In genomic region chr17:27607692-27608091, GRCh38 we compare ENCODE assay signal across 2 cellular contexts.
TF ChIP-seq lines count a peak whose summit lies in the region.

No MANE protein-coding gene starts in this region.

TF ChIP-seq in GM23338, 12 proteins besides CTCF, POLR2A, EP300 and RAD21:
- no peak for TF ChIP-seq ETS1 (IDR thresholded peaks at IDR 0.05)
- TF ChIP-seq ZNF331 (CRISPR knock-in tag; IDR thresholded peaks at IDR 0.05; ENCODE audit: low read depth), result no peak
- no peak for TF ChIP-seq ZNF462 (CRISPR knock-in tag; IDR thresholded peaks at IDR 0.05)
- TF ChIP-seq STAT1 (IDR thresholded peaks at IDR 0.05; ENCODE audit: unreplicated experiment), result no peak
- TF ChIP-seq ZNF114 (CRISPR knock-in tag; IDR thresholded peaks at IDR 0.05), result no peak
- TF ChIP-seq NANOG (IDR thresholded peaks at IDR 0.05; ENCODE audit: borderline replicate concordance), result no peak
- TF ChIP-seq CREB1 (CRISPR knock-in tag; IDR thresholded peaks at IDR 0.05; ENCODE audit: low read depth), result no peak
- TF ChIP-seq JUNB (IDR thresholded peaks at IDR 0.05; ENCODE audit: unreplicated experiment), result no peak
- TF ChIP-seq POLR2AphosphoS5 (IDR thresholded peaks at IDR 0.05; ENCODE audit: low read depth), result no peak
- TF ChIP-seq EZH2 (IDR thresholded peaks at IDR 0.05; ENCODE audit: low read depth, unreplicated experiment), result no peak
- TF ChIP-seq REST (IDR thresholded peaks at IDR 0.05; ENCODE audit: unreplicated experiment), result no peak
- no peak for TF ChIP-seq EZH2phosphoT487 (IDR thresholded peaks at IDR 0.05; ENCODE audit: unreplicated experiment)

TF ChIP-seq in K562, 482 proteins besides CTCF, POLR2A, EP300 and RAD21:
- no peak for TF ChIP-seq KDM5B (IDR thresholded peaks at IDR 0.05; ENCODE audit: insufficient replicate concordance, low read depth, low read length)
- TF ChIP-seq CBX8 (IDR thresholded peaks at IDR 0.05; ENCODE audit: borderline replicate concordance, extremely low read depth, low read depth, low read length, poor library complexity, severe bottlenecking), result no peak
- TF ChIP-seq ZBED1 (IDR thresholded peaks at IDR 0.05), result no peak
- TF ChIP-seq ZNF609 (CRISPR knock-in tag; IDR thresholded peaks at IDR 0.05; ENCODE audit: borderline replicate concordance), result no peak
- no peak for TF ChIP-seq ZFPM2 (CRISPR knock-in tag; IDR thresholded peaks at IDR 0.05)
- TF ChIP-seq ZBTB40 (IDR thresholded peaks at IDR 0.05), result no peak
- TF ChIP-seq ZBTB40 (CRISPR knock-in tag; IDR thresholded peaks at IDR 0.05), result no peak
- no peak for TF ChIP-seq ARHGAP35 (IDR thresholded peaks at IDR 0.05; ENCODE audit: partially characterized antibody)
- no peak for TF ChIP-seq ZNF224 (CRISPR knock-in tag; IDR thresholded peaks at IDR 0.05)
- TF ChIP-seq SMARCC2 (IDR thresholded peaks at IDR 0.05; ENCODE audit: low read depth), result no peak
- TF ChIP-seq ZNF41 (CRISPR knock-in tag; conservative IDR thresholded peaks at IDR 0.05), result no peak
- TF ChIP-seq POLR2G (IDR thresholded peaks at IDR 0.05; ENCODE audit: low read depth, low read length), result peak; percentile 69
- TF ChIP-seq NCOR1 (IDR thresholded peaks at IDR 0.05), result no peak
- TF ChIP-seq CHD1 (IDR thresholded peaks at IDR 0.05; ENCODE audit: low read length), result no peak
- peak; percentile 84 for TF ChIP-seq RBM22 (IDR thresholded peaks at IDR 0.05; ENCODE audit: low read depth, low read length, poor library complexity, severe bottlenecking)
- TF ChIP-seq FOSL1 (tag; conservative IDR thresholded peaks at IDR 0.05), result no peak
